31 cellular contexts compared by ENCODE assay signal in the genomic region with DNA sequence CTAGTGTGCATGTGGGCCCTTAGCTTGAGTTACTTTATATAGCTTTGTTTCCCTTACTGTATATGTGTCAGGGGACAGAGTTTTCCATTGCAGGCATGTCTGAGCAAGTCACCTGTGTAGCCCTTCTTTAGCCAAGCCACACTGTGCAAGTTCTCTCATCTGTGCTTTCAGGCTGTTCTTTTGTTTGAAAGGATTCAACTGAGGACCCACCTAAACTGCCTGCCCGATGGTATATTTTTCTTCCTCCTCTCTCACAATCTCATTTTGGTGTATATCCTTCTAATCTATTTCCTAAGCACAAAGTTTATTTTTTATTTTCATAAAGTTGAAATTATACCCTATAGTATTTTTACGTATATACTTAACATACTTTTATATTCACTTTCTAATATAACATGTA.
"Had no signal": no experiment of that assay in that cellular context is flagged by ENCODE, and none has a peak within 500 bp of the region (broad histone marks: within the 10 kb centered on the region; RNA-seq: fewer than 3 reads in every experiment).

No MANE protein-coding gene starts in this region.

- H3K36me3 ChIP-seq: Peyer's patch, SJSA1, WERI-Rb-1 had no signal

- H3K4me1 ChIP-seq: Peyer's patch, SJSA1 had no signal

- H3K4me2 ChIP-seq: SK-N-SH had no signal

- DNase-seq: activated CD4-positive, alpha-beta memory T cell treated with anti-CD3 and anti-CD28 coated beads, Interleukin-2, amount 10 ng/mL, durations not matched to agents 7 days and 5 days; activated CD4-positive, alpha-beta T cell treated with anti-CD3 and anti-CD28 coated beads for 1 hour; activated CD4-positive, alpha-beta T cell treated with anti-CD3 and anti-CD28 coated beads for 48 hours; activated CD4-positive, CD25-positive, alpha-beta regulatory T cell; activated CD8-positive, alpha-beta memory T cell treated with anti-CD3 and anti-CD28 coated beads for 24 hours; activated CD8-positive, alpha-beta memory T cell treated with anti-CD3 and anti-CD28 coated beads, Interleukin-2, amount 10 ng/mL, durations not matched to agents 7 days and 5 days; activated CD8-positive, alpha-beta memory T cell treated with anti-CD3 and anti-CD28 coated beads, Interleukin-2, amount 50 U/mL, for 48 hours; activated effector memory CD4-positive, alpha-beta T cell treated with Interleukin-2 at 50 U/mL for 16 hours; activated naive CD4-positive, alpha-beta T cell treated with anti-CD3 and anti-CD28 coated beads, Interleukin-2, amount 10 ng/mL, durations not matched to agents 7 days and 5 days; activated naive CD8-positive, alpha-beta T cell treated with anti-CD3 and anti-CD28 coated beads, Interleukin-2, amount 50 U/mL, for 24 hours; activated T-cell treated with anti-CD3 and anti-CD28 coated beads, Interleukin-2, amount 50 U/mL, for 48 hours; anterior cingulate cortex; central memory CD4-positive, alpha-beta T cell; NCI-H1048; NCI-H1105 treated with DMSO at 0.1 percent for 48 hours; NCI-H1436; NCI-H1694; NCI-H2029; NCI-H446; NCI-H510A treated with DMSO at 0.1 percent for 48 hours; NCI-H526 treated with DMSO at 0.1 percent for 48 hours; PC-3; Peyer's patch; RPMI8226; SHP77 treated with DMSO at 0.1 percent for 48 hours; SK-N-SH; T-helper 1 cell; T-helper 2 cell; T-helper 9 cell; WERI-Rb-1 had no signal

- ATAC-seq: activated CD8-positive, alpha-beta memory T cell treated with anti-CD3 and anti-CD28 coated beads, Interleukin-2, amount 10 ng/mL, durations not matched to agents 7 days and 5 days; activated naive CD8-positive, alpha-beta T cell treated with anti-CD3 and anti-CD28 coated beads, Interleukin-2, amount 50 U/mL, for 24 hours; PC-3 had no signal

- H3K9ac ChIP-seq: SK-N-SH had no signal

- H3K27ac ChIP-seq: Peyer's patch, SJSA1, WERI-Rb-1 had no signal

- H3K9me2 ChIP-seq: SK-N-SH had no signal

- H3K27me3 ChIP-seq: Peyer's patch, SJSA1 had no signal

- H3K9me3 ChIP-seq: SJSA1, SK-N-SH had no signal

- H3K4me3 ChIP-seq: Peyer's patch, SJSA1 had no signal
